ENCODE assay signal across 10 cellular contexts in genomic region chr7:93574646-93575554, GRCh38. TPM values are rescaled to one million over a fixed set of nuclear protein-coding genes. Genes with fewer than 3 reads are reported as not detected.
A peak's percentile ranks its signal among the peaks of the same experiment; 100 is the strongest.
DNase-seq lines count a peak whose midpoint lies in the region; ATAC-seq and TF ChIP-seq lines count a peak whose summit lies in the region.
"Had no signal": no experiment of that assay in that cellular context is flagged by ENCODE, and none has a peak within 500 bp of the region (broad histone marks: within the 10 kb centered on the region; RNA-seq: fewer than 3 reads in every experiment).

Gene CALCR, minus strand, starts transcription at chr7:93574724. Its CDS starts 87,743 bp downstream, at chr7:93486981.

- no peaks in the 10 kb centered on the region for H3K9me3 Mint-ChIP-seq in neural progenitor cell
- no peaks in the 10 kb centered on the region for H3K9me3 Mint-ChIP-seq in T-cell

- H3K27ac Mint-ChIP-seq in neural progenitor cell = no peak within 1 kb of the TSS
- H3K27ac Mint-ChIP-seq in T-cell = no peak within 1 kb of the TSS

- POLR2A ChIA-PET in T-cell (lab: Charles Lee) = no interaction called here

- H2AFZ ChIP-seq in neural progenitor cell (replicated peaks) = peak within 1 kb of the TSS; percentile 88

- no peak for ATAC-seq in T-cell (replicated peaks in 1 of 4)

- no peak within 1 kb of the TSS for H3K9ac ChIP-seq in neural progenitor cell

- DNase-seq in D341Med (ENCODE audit: low spot score) (peak; percentile 60), MG63 (peak; percentile 0), epithelial cell of esophagus (ENCODE audit: low read depth) (peak; percentile 14), neural progenitor cell (ENCODE audit: low spot score) (peak; percentile 71), NCI-H2171 treated with DMSO at 0.1 percent for 48 hours (lab: John Stamatoyannopoulos, UW) (no peak), epidermal melanocyte (ENCODE audit: insufficient read length, low spot score) (no peak), NCI-H1930 (lab: John Stamatoyannopoulos, UW) (no peak), T-cell (no peak)

- H3K4me3 ChIP-seq in MG63 = no peak within 1 kb of the TSS
- peak within 1 kb of the TSS; percentile 12 for H3K4me3 ChIP-seq in epithelial cell of esophagus (ENCODE audit: low read length)
- H3K4me3 ChIP-seq in neural progenitor cell = peak within 1 kb of the TSS; percentile 56

- no peak for TF ChIP-seq CTCF in epithelial cell of esophagus (IDR thresholded peaks at IDR 0.05; ENCODE audit: insufficient read depth, low read depth, low read length, missing control alignments)
- TF ChIP-seq CTCF in neural progenitor cell (IDR thresholded peaks at IDR 0.05) = no peak

- H3K27me3 ChIP-seq in MG63 (peaks cover 24% of the 10 kb centered on the region), neural progenitor cell (peaks cover 94% of the 10 kb centered on the region)

- H3K36me3 Mint-ChIP-seq in neural progenitor cell (no peaks in the 10 kb centered on the region), T-cell (no peaks in the 10 kb centered on the region)

- H3K4me1 Mint-ChIP-seq in neural progenitor cell (peaks cover 14% of the 10 kb centered on the region), T-cell (peaks cover 0 to 3% (median 2%) of the 10 kb centered on the region in 3 donors)

- no peaks in the 10 kb centered on the region for H4K20me1 ChIP-seq in neural progenitor cell (ENCODE audit: low read depth)

- CTCF ChIA-PET in T-cell (lab: Charles Lee) = no interaction called here

- no peak within 1 kb of the TSS for H3K27ac ChIP-seq in neural progenitor cell

- H3K4me3 Mint-ChIP-seq in neural progenitor cell (peak within 1 kb of the TSS; percentile 93), T-cell (no peak within 1 kb of the TSS)

- H3K36me3 ChIP-seq in MG63 = no peaks in the 10 kb centered on the region
- H3K36me3 ChIP-seq in neural progenitor cell = no peaks in the 10 kb centered on the region

- no peaks in the 10 kb centered on the region for H3K79me2 ChIP-seq in neural progenitor cell (ENCODE audit: low read depth)

- H3K4me1 ChIP-seq in neural progenitor cell = no peaks in the 10 kb centered on the region

- H3K9me3 ChIP-seq in MG63 = no peaks in the 10 kb centered on the region
- no peaks in the 10 kb centered on the region for H3K9me3 ChIP-seq in neural progenitor cell (ENCODE audit: low read depth)

- H3K27me3 Mint-ChIP-seq in neural progenitor cell (ENCODE audit: insufficient read depth, low read depth) (peaks cover 36% of the 10 kb centered on the region), T-cell (peaks cover 28 to 34% of the 10 kb centered on the region in 2 donors)

- H3F3A ChIP-seq in neural progenitor cell (ENCODE audit: low read depth) = no peaks in the 10 kb centered on the region

- H3K4me2 ChIP-seq in neural progenitor cell = peak within 1 kb of the TSS; percentile 81

RNA-seq across cellular contexts. Expression of gene CALCR, which starts in this region (rescaled TPM):
- total RNA-seq in MG63 (2014; rRNA removed; shearing (Covaris generic); ENCODE audit: low replicate concordance) = not detected in 2 replicates
- total RNA-seq in neural progenitor cell (ENCODE audit: low replicate concordance) = 0.22 TPM in 1 of 2 replicates, not detected in the other
- not detected for total RNA-seq in T-cell
- total RNA-seq: dermis microvascular lymphatic vessel endothelial cell, M059J had no signal

Comparison
In these comparisons a context has a peak if more than half of its experiments do, and no peak if none do; other contexts are left out.
1. Peak in DNase-seq in MG63; RNA of the gene not detected or under 1 TPM.
2. Peak in DNase-seq, H3K4me3 ChIP-seq and H3K4me2 ChIP-seq in neural progenitor cell; RNA of the gene not detected or under 1 TPM.
3. DNase-seq: peak in D341Med (single experiment) and epithelial cell of esophagus (single experiment); none in NCI-H2171 treated with DMSO at 0.1 percent for 48 hours (single experiment), epidermal melanocyte (single experiment), NCI-H1930 (0 of 2) and T-cell (0 of 34).